35 cellular contexts compared by ENCODE assay signal in the genomic region with DNA sequence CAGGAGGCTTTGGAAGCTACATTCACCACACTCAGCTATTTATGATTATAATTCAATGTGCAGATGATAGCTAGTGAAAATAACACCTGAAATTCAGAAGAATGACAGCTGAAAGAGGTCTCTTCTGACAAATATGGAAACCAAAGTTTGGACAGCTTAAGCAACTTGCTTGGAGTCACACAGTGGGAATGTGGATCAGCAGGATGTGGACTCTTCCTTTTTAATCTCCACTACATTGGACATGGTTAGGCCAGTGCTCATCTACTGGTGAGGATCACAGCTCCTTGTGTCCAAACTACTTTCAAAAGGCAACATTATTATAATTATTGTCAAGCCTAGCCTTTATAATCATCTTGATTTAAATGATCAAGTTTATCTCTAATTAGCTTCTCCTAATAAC. TPM values are rescaled to one million over a fixed set of nuclear protein-coding genes. Genes with fewer than 3 reads are reported as not detected.
"Had no signal": no experiment of that assay in that cellular context is flagged by ENCODE, and none has a peak within 500 bp of the region (broad histone marks: within the 10 kb centered on the region; RNA-seq: fewer than 3 reads in every experiment).

No MANE protein-coding gene starts in this region.

- DNase-seq: activated CD4-positive, alpha-beta T cell treated with anti-CD3 and anti-CD28 coated beads for 48 hours; activated CD4-positive, alpha-beta T cell treated with anti-CD3 and anti-CD28 coated beads, Interleukin-2, amount 50 U/mL, for 48 hours; activated CD8-positive, alpha-beta memory T cell treated with anti-CD3 and anti-CD28 coated beads for 24 hours; activated effector memory CD4-positive, alpha-beta T cell treated with anti-CD3 and anti-CD28 coated beads, Interleukin-2, amount 50 U/mL, for 16 hours; activated naive CD4-positive, alpha-beta T cell treated with anti-CD3 and anti-CD28 coated beads for 36 hours; activated naive CD8-positive, alpha-beta T cell treated with anti-CD3 and anti-CD28 coated beads, Interleukin-2, amount 10 ng/mL, durations not matched to agents 7 days and 5 days; amniotic stem cell; brain microvascular endothelial cell; central memory CD4-positive, alpha-beta T cell; endodermal cell; esophagus squamous epithelium; foreskin melanocyte; heart right ventricle; left lung; lower lobe of right lung; mesendoderm; retina; small intestine; stimulated activated CD4-positive, alpha-beta T cell treated with anti-CD3 and anti-CD28 coated beads, Interleukin-1b, Interleukin-23, amount 100 ng/mL, for 48 hours; stimulated activated CD4-positive, alpha-beta T cell treated with anti-CD3 and anti-CD28 coated beads, Interleukin-4, amount 100 ng/mL, for 4 hours; stimulated activated CD8-positive, alpha-beta memory T cell treated with anti-CD3 and anti-CD28 coated beads, Interleukin-4, amount 100 ng/mL, for 48 hours; stimulated activated naive CD8-positive, alpha-beta T cell treated with anti-CD3 and anti-CD28 coated beads, Interleukin-15, amount 100 ng/mL, for 72 hours; substantia nigra; T-helper 9 cell; upper lobe of left lung had no signal

- H3K9me3 ChIP-seq: esophagus squamous epithelium, heart right ventricle, left lung, lower lobe of right lung, prostate gland, upper lobe of left lung had no signal

- FAIRE-seq: astrocyte, small intestine, TTC549 had no signal

- ATAC-seq: heart right ventricle; left lung; lower lobe of right lung; natural killer cell treated with Interleukin-12 subunit alpha and Interleukin-12 subunit beta and Interleukin-15 and Interleukin-18, amount 100 ng/mL, for 72 hours; sciatic nerve; stimulated activated memory B cell treated with anti-CD40 and anti-IgM and Interleukin-4, amounts not matched to agents 10 μg/mL and 1 μg/mL and 100 μg/mL, for 72 hours; stimulated activated naive CD8-positive, alpha-beta T cell treated with anti-CD3 and anti-CD28 coated beads, Interleukin-15, amount 100 ng/mL, for 72 hours had no signal

- H3K27me3 ChIP-seq: brain microvascular endothelial cell, esophagus squamous epithelium, heart right ventricle, left lung, upper lobe of left lung had no signal

- H3K36me3 ChIP-seq: brain microvascular endothelial cell, esophagus squamous epithelium, heart right ventricle, left lung, lower lobe of right lung, prostate gland, upper lobe of left lung had no signal

- H3K4me1 ChIP-seq: lower lobe of right lung, prostate gland, upper lobe of left lung had no signal

- H3K27ac ChIP-seq: brain microvascular endothelial cell, esophagus squamous epithelium, heart right ventricle, left lung, lower lobe of right lung, prostate gland, upper lobe of left lung, VCaP had no signal

- H3K4me3 ChIP-seq: esophagus squamous epithelium, heart right ventricle, left lung, lower lobe of right lung, prostate gland, upper lobe of left lung had no signal

RNA-seq across cellular contexts. Expression of a gene that starts 10.4 kb away (rescaled TPM):
- total RNA-seq: activated naive CD4-positive, alpha-beta T cell treated with anti-CD3 and anti-CD28 coated beads for 36 hours; activated naive CD8-positive, alpha-beta T cell treated with anti-CD3 and anti-CD28 coated beads, Interleukin-2, amount 10 ng/mL, durations not matched to agents 7 days and 5 days; activated T-helper 1 cell treated with anti-CD3 and anti-CD28 coated beads, Interleukin-12 subunit alpha, Interleukin-12 subunit beta, Interleukin-2, Interleukin-4 antibody, amounts not matched to agents 30 ng/mL and 10 ng/mL and 1 ng/mL, durations not matched to agents 14 hours and 24 hours and 36 hours; astrocyte; endodermal cell; esophagus squamous epithelium; glomerular endothelial cell; lower lobe of right lung; natural killer cell treated with Interleukin-12 subunit alpha and Interleukin-12 subunit beta and Interleukin-15 and Interleukin-18, amount 100 ng/mL, for 72 hours; osteocyte; prostate gland had no signal

RNA-seq across cellular contexts. Expression of a gene that starts 18.4 kb away (rescaled TPM):
- total RNA-seq: activated naive CD4-positive, alpha-beta T cell treated with anti-CD3 and anti-CD28 coated beads for 36 hours; activated naive CD8-positive, alpha-beta T cell treated with anti-CD3 and anti-CD28 coated beads, Interleukin-2, amount 10 ng/mL, durations not matched to agents 7 days and 5 days; activated T-helper 1 cell treated with anti-CD3 and anti-CD28 coated beads, Interleukin-12 subunit alpha, Interleukin-12 subunit beta, Interleukin-2, Interleukin-4 antibody, amounts not matched to agents 30 ng/mL and 10 ng/mL and 1 ng/mL, durations not matched to agents 14 hours and 24 hours and 36 hours; endodermal cell; esophagus squamous epithelium; glomerular endothelial cell; left lung; lower lobe of right lung; natural killer cell treated with Interleukin-12 subunit alpha and Interleukin-12 subunit beta and Interleukin-15 and Interleukin-18, amount 100 ng/mL, for 72 hours; osteocyte; sciatic nerve; upper lobe of left lung had no signal
- polyA plus RNA-seq: small intestine had no signal

RNA-seq across cellular contexts. Expression of a gene that starts 23.7 kb away (rescaled TPM):
- total RNA-seq: activated naive CD4-positive, alpha-beta T cell treated with anti-CD3 and anti-CD28 coated beads for 36 hours; activated naive CD8-positive, alpha-beta T cell treated with anti-CD3 and anti-CD28 coated beads, Interleukin-2, amount 10 ng/mL, durations not matched to agents 7 days and 5 days; activated T-helper 1 cell treated with anti-CD3 and anti-CD28 coated beads, Interleukin-12 subunit alpha, Interleukin-12 subunit beta, Interleukin-2, Interleukin-4 antibody, amounts not matched to agents 30 ng/mL and 10 ng/mL and 1 ng/mL, durations not matched to agents 14 hours and 24 hours and 36 hours; natural killer cell treated with Interleukin-12 subunit alpha and Interleukin-12 subunit beta and Interleukin-15 and Interleukin-18, amount 100 ng/mL, for 72 hours had no signal
